ENCODE assay signal across 1 cellular context in genomic region chr3:184710870-184711365, GRCh38.
TF ChIP-seq lines count a peak whose summit lies in the region.

No MANE protein-coding gene starts in this region.

TF ChIP-seq in GM12878, 131 proteins besides CTCF, POLR2A, EP300 and RAD21 (continued from another document and continues in another):
- TF ChIP-seq, protein P1, sequence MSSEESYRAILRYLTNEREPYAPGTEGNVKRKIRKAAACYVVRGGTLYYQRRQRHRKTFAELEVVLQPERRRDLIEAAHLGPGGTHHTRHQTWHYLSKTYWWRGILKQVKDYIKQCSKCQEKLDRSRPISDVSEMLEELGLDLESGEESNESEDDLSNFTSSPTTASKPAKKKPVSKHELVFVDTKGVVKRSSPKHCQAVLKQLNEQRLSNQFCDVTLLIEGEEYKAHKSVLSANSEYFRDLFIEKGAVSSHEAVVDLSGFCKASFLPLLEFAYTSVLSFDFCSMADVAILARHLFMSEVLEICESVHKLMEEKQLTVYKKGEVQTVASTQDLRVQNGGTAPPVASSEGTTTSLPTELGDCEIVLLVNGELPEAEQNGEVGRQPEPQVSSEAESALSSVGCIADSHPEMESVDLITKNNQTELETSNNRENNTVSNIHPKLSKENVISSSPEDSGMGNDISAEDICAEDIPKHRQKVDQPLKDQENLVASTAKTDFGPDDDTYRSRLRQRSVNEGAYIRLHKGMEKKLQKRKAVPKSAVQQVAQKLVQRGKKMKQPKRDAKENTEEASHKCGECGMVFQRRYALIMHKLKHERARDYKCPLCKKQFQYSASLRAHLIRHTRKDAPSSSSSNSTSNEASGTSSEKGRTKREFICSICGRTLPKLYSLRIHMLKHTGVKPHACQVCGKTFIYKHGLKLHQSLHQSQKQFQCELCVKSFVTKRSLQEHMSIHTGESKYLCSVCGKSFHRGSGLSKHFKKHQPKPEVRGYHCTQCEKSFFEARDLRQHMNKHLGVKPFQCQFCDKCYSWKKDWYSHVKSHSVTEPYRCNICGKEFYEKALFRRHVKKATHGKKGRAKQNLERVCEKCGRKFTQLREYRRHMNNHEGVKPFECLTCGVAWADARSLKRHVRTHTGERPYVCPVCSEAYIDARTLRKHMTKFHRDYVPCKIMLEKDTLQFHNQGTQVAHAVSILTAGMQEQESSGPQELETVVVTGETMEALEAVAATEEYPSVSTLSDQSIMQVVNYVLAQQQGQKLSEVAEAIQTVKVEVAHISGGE (CRISPR knock-in tag; IDR thresholded peaks at IDR 0.05), result no peak
- TF ChIP-seq, protein P2, sequence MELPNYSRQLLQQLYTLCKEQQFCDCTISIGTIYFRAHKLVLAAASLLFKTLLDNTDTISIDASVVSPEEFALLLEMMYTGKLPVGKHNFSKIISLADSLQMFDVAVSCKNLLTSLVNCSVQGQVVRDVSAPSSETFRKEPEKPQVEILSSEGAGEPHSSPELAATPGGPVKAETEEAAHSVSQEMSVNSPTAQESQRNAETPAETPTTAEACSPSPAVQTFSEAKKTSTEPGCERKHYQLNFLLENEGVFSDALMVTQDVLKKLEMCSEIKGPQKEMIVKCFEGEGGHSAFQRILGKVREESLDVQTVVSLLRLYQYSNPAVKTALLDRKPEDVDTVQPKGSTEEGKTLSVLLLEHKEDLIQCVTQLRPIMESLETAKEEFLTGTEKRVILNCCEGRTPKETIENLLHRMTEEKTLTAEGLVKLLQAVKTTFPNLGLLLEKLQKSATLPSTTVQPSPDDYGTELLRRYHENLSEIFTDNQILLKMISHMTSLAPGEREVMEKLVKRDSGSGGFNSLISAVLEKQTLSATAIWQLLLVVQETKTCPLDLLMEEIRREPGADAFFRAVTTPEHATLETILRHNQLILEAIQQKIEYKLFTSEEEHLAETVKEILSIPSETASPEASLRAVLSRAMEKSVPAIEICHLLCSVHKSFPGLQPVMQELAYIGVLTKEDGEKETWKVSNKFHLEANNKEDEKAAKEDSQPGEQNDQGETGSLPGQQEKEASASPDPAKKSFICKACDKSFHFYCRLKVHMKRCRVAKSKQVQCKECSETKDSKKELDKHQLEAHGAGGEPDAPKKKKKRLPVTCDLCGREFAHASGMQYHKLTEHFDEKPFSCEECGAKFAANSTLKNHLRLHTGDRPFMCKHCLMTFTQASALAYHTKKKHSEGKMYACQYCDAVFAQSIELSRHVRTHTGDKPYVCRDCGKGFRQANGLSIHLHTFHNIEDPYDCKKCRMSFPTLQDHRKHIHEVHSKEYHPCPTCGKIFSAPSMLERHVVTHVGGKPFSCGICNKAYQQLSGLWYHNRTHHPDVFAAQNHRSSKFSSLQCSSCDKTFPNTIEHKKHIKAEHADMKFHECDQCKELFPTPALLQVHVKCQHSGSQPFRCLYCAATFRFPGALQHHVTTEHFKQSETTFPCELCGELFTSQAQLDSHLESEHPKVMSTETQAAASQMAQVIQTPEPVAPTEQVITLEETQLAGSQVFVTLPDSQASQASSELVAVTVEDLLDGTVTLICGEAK (IDR thresholded peaks at IDR 0.05; ENCODE audit: borderline replicate concordance), result no peak
- TF ChIP-seq SREBF1 (IDR thresholded peaks at IDR 0.05; ENCODE audit: low read length) (no peak), RB1 (IDR thresholded peaks at IDR 0.05; ENCODE audit: borderline replicate concordance) (no peak), REST (IDR thresholded peaks at IDR 0.05; ENCODE audit: low read depth, low read length) (no peak), ELK1 (IDR thresholded peaks at IDR 0.05; ENCODE audit: low read depth, low read length) (no peak), TAF1 (IDR thresholded peaks at IDR 0.05; ENCODE audit: borderline replicate concordance, low read depth, low read length) (peak; percentile 40; the same call in 1 of the 2 replicates), SUZ12 (IDR thresholded peaks at IDR 0.05; ENCODE audit: unreplicated experiment) (no peak), BACH1 (IDR thresholded peaks at IDR 0.05; ENCODE audit: borderline replicate concordance) (no peak), SRF (IDR thresholded peaks at IDR 0.05; ENCODE audit: low read depth in 2 of 2, low read length in 2 of 2) (0 out of 4 replicates have a peak, but pooled peaks of 1 of the 2 experiments have one; percentile 48), KLF5 (IDR thresholded peaks at IDR 0.05; ENCODE audit: partially characterized antibody) (no peak), ATF3 (IDR thresholded peaks at IDR 0.05; ENCODE audit: borderline replicate concordance, extremely low read depth, low read depth, low read length) (no peak), GATAD2B (conservative IDR thresholded peaks at IDR 0.05; ENCODE audit: low read depth) (no peak), IKZF2 (IDR thresholded peaks at IDR 0.05) (no peak; a peak in 1 of 4 replicates), ZNF24 (IDR thresholded peaks at IDR 0.05) (no peak), CEBPB (IDR thresholded peaks at IDR 0.05; ENCODE audit: borderline replicate concordance in 1 of 2, low read depth in 2 of 2, low read length in 2 of 2) (no peak), CREM (IDR thresholded peaks at IDR 0.05; ENCODE audit: low read depth) (no peak), MTA3 (IDR thresholded peaks at IDR 0.05; ENCODE audit: borderline replicate concordance, low read length) (no peak; the same call in 1 of the 2 replicates), ZZZ3 (IDR thresholded peaks at IDR 0.05; ENCODE audit: control insufficient read depth, insufficient read length, low read depth) (no peak), MXI1 (IDR thresholded peaks at IDR 0.05; ENCODE audit: low read depth, low read length) (no peak), NFYA (IDR thresholded peaks at IDR 0.05; ENCODE audit: borderline replicate concordance, low read depth, low read length) (no peak), HDAC2 (IDR thresholded peaks at IDR 0.05) (no peak), NR2C2 (IDR thresholded peaks at IDR 0.05; ENCODE audit: borderline replicate concordance, control insufficient read depth, insufficient read length, low read depth) (no peak), NFXL1 (IDR thresholded peaks at IDR 0.05; ENCODE audit: borderline replicate concordance) (no peak), EED (IDR thresholded peaks at IDR 0.05; ENCODE audit: low read depth) (peak; percentile 52; the same call in 1 of the 2 replicates), GABPA (IDR thresholded peaks at IDR 0.05; ENCODE audit: low read depth) (0 out of 2 replicates have a peak, but pooled peaks have one; percentile 19), NBN (IDR thresholded peaks at IDR 0.05) (no peak), HDGF (IDR thresholded peaks at IDR 0.05) (no peak), DPF2 (IDR thresholded peaks at IDR 0.05) (peak; percentile 20; the same call in 1 of the 2 replicates), EGR1 (IDR thresholded peaks at IDR 0.05; ENCODE audit: borderline replicate concordance in 1 of 2, low read depth in 2 of 2, low read length in 2 of 2) (no peak), MEF2A (IDR thresholded peaks at IDR 0.05; ENCODE audit: insufficient read depth, low read depth, low read length) (no peak), EZH2 (IDR thresholded peaks at IDR 0.05; ENCODE audit: borderline replicate concordance, control insufficient read depth, low read depth, low read length) (no peak), MEF2B (IDR thresholded peaks at IDR 0.05; ENCODE audit: partially characterized antibody, poor library complexity, severe bottlenecking) (peak; percentile 25), SMC3 (IDR thresholded peaks at IDR 0.05; ENCODE audit: borderline replicate concordance, low read length) (no peak), MYB (IDR thresholded peaks at IDR 0.05; ENCODE audit: borderline replicate concordance, low read depth, low read length) (no peak), ZSCAN29 (IDR thresholded peaks at IDR 0.05) (no peak), RCOR1 (conservative IDR thresholded peaks at IDR 0.05; ENCODE audit: low read depth, low read length) (no peak), CBFB (IDR thresholded peaks at IDR 0.05; ENCODE audit: low read depth) (0 out of 2 replicates have a peak, but pooled peaks have one; percentile 46)
- TF ChIP-seq, protein P3, sequence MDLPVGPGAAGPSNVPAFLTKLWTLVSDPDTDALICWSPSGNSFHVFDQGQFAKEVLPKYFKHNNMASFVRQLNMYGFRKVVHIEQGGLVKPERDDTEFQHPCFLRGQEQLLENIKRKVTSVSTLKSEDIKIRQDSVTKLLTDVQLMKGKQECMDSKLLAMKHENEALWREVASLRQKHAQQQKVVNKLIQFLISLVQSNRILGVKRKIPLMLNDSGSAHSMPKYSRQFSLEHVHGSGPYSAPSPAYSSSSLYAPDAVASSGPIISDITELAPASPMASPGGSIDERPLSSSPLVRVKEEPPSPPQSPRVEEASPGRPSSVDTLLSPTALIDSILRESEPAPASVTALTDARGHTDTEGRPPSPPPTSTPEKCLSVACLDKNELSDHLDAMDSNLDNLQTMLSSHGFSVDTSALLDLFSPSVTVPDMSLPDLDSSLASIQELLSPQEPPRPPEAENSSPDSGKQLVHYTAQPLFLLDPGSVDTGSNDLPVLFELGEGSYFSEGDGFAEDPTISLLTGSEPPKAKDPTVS (IDR thresholded peaks at IDR 0.05; ENCODE audit: low read depth, low read length), result no peak
- TF ChIP-seq, protein P4, sequence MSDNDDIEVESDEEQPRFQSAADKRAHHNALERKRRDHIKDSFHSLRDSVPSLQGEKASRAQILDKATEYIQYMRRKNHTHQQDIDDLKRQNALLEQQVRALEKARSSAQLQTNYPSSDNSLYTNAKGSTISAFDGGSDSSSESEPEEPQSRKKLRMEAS (IDR thresholded peaks at IDR 0.05; ENCODE audit: low read depth, low read length), result no peak
- TF ChIP-seq, protein P5, sequence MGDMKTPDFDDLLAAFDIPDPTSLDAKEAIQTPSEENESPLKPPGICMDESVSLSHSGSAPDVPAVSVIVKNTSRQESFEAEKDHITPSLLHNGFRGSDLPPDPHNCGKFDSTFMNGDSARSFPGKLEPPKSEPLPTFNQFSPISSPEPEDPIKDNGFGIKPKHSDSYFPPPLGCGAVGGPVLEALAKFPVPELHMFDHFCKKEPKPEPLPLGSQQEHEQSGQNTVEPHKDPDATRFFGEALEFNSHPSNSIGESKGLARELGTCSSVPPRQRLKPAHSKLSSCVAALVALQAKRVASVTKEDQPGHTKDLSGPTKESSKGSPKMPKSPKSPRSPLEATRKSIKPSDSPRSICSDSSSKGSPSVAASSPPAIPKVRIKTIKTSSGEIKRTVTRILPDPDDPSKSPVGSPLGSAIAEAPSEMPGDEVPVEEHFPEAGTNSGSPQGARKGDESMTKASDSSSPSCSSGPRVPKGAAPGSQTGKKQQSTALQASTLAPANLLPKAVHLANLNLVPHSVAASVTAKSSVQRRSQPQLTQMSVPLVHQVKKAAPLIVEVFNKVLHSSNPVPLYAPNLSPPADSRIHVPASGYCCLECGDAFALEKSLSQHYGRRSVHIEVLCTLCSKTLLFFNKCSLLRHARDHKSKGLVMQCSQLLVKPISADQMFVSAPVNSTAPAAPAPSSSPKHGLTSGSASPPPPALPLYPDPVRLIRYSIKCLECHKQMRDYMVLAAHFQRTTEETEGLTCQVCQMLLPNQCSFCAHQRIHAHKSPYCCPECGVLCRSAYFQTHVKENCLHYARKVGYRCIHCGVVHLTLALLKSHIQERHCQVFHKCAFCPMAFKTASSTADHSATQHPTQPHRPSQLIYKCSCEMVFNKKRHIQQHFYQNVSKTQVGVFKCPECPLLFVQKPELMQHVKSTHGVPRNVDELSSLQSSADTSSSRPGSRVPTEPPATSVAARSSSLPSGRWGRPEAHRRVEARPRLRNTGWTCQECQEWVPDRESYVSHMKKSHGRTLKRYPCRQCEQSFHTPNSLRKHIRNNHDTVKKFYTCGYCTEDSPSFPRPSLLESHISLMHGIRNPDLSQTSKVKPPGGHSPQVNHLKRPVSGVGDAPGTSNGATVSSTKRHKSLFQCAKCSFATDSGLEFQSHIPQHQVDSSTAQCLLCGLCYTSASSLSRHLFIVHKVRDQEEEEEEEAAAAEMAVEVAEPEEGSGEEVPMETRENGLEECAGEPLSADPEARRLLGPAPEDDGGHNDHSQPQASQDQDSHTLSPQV (IDR thresholded peaks at IDR 0.05), result no peak
- TF ChIP-seq, protein P6, sequence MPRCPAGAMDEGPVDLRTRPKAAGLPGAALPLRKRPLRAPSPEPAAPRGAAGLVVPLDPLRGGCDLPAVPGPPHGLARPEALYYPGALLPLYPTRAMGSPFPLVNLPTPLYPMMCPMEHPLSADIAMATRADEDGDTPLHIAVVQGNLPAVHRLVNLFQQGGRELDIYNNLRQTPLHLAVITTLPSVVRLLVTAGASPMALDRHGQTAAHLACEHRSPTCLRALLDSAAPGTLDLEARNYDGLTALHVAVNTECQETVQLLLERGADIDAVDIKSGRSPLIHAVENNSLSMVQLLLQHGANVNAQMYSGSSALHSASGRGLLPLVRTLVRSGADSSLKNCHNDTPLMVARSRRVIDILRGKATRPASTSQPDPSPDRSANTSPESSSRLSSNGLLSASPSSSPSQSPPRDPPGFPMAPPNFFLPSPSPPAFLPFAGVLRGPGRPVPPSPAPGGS (IDR thresholded peaks at IDR 0.05; ENCODE audit: borderline replicate concordance, insufficient read depth, low read depth, low read length, poor library complexity, severe bottlenecking), result no peak
